9 cellular contexts compared by ENCODE assay signal in genomic region chr10:114525368-114525949, GRCh38.
DNase-seq lines count a peak whose midpoint lies in the region; ATAC-seq, FAIRE-seq and TF ChIP-seq lines count a peak whose summit lies in the region.
"Had no signal": no experiment of that assay in that cellular context is flagged by ENCODE, and none has a peak within 500 bp of the region (broad histone marks: within the 10 kb centered on the region; RNA-seq: fewer than 3 reads in every experiment).

No MANE protein-coding gene starts in this region.

- ATAC-seq in esophagus mucosa: peak; percentile 72
- peak in 1 of 4 donors; percentile 49 for ATAC-seq in psoas muscle
- ATAC-seq in HG03045 (IDR thresholded peaks at IDR 0.05; ENCODE audit: unreplicated experiment): no peak

- DNase-seq in RCC 7860 (ENCODE audit: low spot score): peak; percentile 24
- DNase-seq in psoas muscle: no peak
- DNase-seq in iPS-NIHi7 (ENCODE audit: extremely low spot score): no peak
- no peak for DNase-seq in NCI-H1436 treated with DMSO at 0.1 percent for 48 hours (lab: John Stamatoyannopoulos, UW)
- DNase-seq in GM10248 (ENCODE audit: extremely low spot score): no peak
- DNase-seq: anterior cingulate cortex had no signal

- no peaks in the 10 kb centered on the region for H3K9me3 ChIP-seq in psoas muscle

- no peaks in the 10 kb centered on the region for H3K36me3 ChIP-seq in psoas muscle (ENCODE audit: insufficient read depth in 1 of 2, low read depth in 1 of 2)

- H3K4me1 ChIP-seq in psoas muscle: peaks cover 10% of the 10 kb centered on the region

- FAIRE-seq in RCC 7860 (lab: Jason Lieb, UNC): no peak

- no peaks in the 10 kb centered on the region for H3K27me3 ChIP-seq in psoas muscle (ENCODE audit: insufficient read depth in 3 of 3, low read length in 2 of 3)

- CTCF ChIA-PET in GM10248 (lab: Yijun Ruan, JAX): interaction anchor here (0.8 to 2.5 kb wide), 7 partner anchors 8 to 352 kb away, joined by 3 to 7 read pairs (median 3); no protein-coding TSS in a partner anchor

- POLR2A ChIA-PET in GM10248 (lab: Yijun Ruan, JAX): no interaction called here

- TF ChIP-seq CTCF in GM12875 (IDR thresholded peaks at IDR 0.05; ENCODE audit: borderline replicate concordance, insufficient read depth, low read depth, low read length): no peak
- no peak for TF ChIP-seq CTCF in psoas muscle (IDR thresholded peaks at IDR 0.05)
- TF ChIP-seq CTCF in GM10248 (IDR thresholded peaks at IDR 0.05; ENCODE audit: control extremely low read depth, extremely low read depth, low read depth, missing control alignments): no peak

- H3K4me3 ChIP-seq in GM12875 (ENCODE audit: low read depth, low read length) (peak overlapping the region; percentile 27), psoas muscle (peak overlapping the region; percentile 54)

- intact Hi-C loops in psoas muscle (cut with DNase I): no loop called here

- H3K27ac ChIP-seq in psoas muscle: peak overlapping the region; percentile 63

- 37 to 53% (median 44%) methylated on average over 8 of the region's 8 CpGs for WGBS in psoas muscle, 3 donors
